In the genomic region with DNA sequence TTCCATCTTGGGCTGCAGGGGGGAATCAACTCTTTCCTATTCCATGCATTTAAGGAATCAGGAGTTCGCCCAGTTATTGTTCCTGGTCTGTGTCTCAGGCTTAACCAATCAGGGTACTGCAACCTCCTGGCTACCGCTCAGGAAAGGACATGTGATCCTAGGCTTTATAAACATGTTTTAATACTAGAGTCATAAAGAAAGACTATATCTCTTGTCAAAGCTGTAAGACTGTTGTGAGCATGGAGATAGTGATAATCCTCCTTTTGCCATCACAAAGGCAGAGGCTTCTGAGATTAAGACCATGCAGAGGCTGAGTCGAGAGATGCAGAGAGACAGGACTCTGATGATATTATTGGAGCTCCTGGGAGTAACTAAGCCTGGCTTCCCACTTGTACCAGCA, we compare ENCODE assay signal across 29 cellular contexts.
"Had no signal": no experiment of that assay in that cellular context is flagged by ENCODE, and none has a peak within 500 bp of the region (broad histone marks: within the 10 kb centered on the region; RNA-seq: fewer than 3 reads in every experiment).

No MANE protein-coding gene starts in this region.

- DNase-seq: activated CD4-positive, alpha-beta memory T cell treated with anti-CD3 and anti-CD28 coated beads for 36 hours; activated CD4-positive, alpha-beta T cell treated with anti-CD3 and anti-CD28 coated beads for 36 hours; activated CD4-positive, alpha-beta T cell treated with anti-CD3 and anti-CD28 coated beads, Interleukin-2, amount 10 ng/mL, durations not matched to agents 24 days and 14 days; activated CD4-positive, CD25-positive, alpha-beta regulatory T cell; activated CD4-positive, CD25-positive, alpha-beta regulatory T cell treated with anti-CD3 and anti-CD28 coated beads, Interleukin-2, amount 50 U/mL, for 72 hours; activated CD8-positive, alpha-beta memory T cell treated with anti-CD3 and anti-CD28 coated beads, Interleukin-2, amount 10 ng/mL, durations not matched to agents 7 days and 5 days; activated CD8-positive, alpha-beta memory T cell treated with anti-CD3 and anti-CD28 coated beads, Interleukin-2, amount 50 U/mL, for 4 hours; activated CD8-positive, alpha-beta T cell treated with anti-CD3 and anti-CD28 coated beads, Interleukin-2, amount 10 ng/mL, durations not matched to agents 7 days and 5 days; activated gamma-delta T cell; activated naive CD4-positive, alpha-beta T cell; activated naive CD4-positive, alpha-beta T cell treated with anti-CD3 and anti-CD28 coated beads, Interleukin-2, amount 10 ng/mL, durations not matched to agents 7 days and 5 days; activated naive CD8-positive, alpha-beta T cell treated with anti-CD3 and anti-CD28 coated beads, Interleukin-2, amount 10 ng/mL, durations not matched to agents 7 days and 5 days; activated T-cell treated with anti-CD3 and anti-CD28 coated beads, Interleukin-2, amount 50 U/mL, for 1 hour; activated T-cell treated with anti-CD3 and anti-CD28 coated beads, Interleukin-2, amount 50 U/mL, for 48 hours; amniotic stem cell; anterior cingulate cortex; caudate nucleus; cortex of kidney; dermis blood vessel endothelial cell; effector CD4-positive, alpha-beta T cell; effector memory CD8-positive, alpha-beta T cell; erythroblast; foreskin melanocyte; heart right ventricle; T-helper 2 cell had no signal

- H3K4me3 Mint-ChIP-seq: activated CD4-positive, alpha-beta memory T cell treated with anti-CD3 and anti-CD28 coated beads for 36 hours; activated CD4-positive, alpha-beta T cell treated with anti-CD3 and anti-CD28 coated beads for 36 hours; activated CD4-positive, alpha-beta T cell treated with anti-CD3 and anti-CD28 coated beads, Interleukin-2, amount 10 ng/mL, durations not matched to agents 24 days and 14 days; activated CD8-positive, alpha-beta memory T cell treated with anti-CD3 and anti-CD28 coated beads, Interleukin-2, amount 10 ng/mL, durations not matched to agents 7 days and 5 days; activated CD8-positive, alpha-beta T cell treated with anti-CD3 and anti-CD28 coated beads, Interleukin-2, amount 10 ng/mL, durations not matched to agents 7 days and 5 days; activated naive CD4-positive, alpha-beta T cell treated with anti-CD3 and anti-CD28 coated beads, Interleukin-2, amount 10 ng/mL, durations not matched to agents 7 days and 5 days; activated naive CD8-positive, alpha-beta T cell treated with anti-CD3 and anti-CD28 coated beads, Interleukin-2, amount 10 ng/mL, durations not matched to agents 7 days and 5 days; activated T-helper 1 cell treated with anti-CD3 and anti-CD28 coated beads, Interleukin-12 subunit alpha, Interleukin-12 subunit beta, Interleukin-2, Interleukin-4 antibody, amounts not matched to agents 30 ng/mL and 10 ng/mL and 1 ng/mL, durations not matched to agents 14 hours and 24 hours and 36 hours; effector memory CD8-positive, alpha-beta T cell had no signal

- H3K36me3 Mint-ChIP-seq: activated CD4-positive, alpha-beta memory T cell treated with anti-CD3 and anti-CD28 coated beads for 36 hours; activated CD8-positive, alpha-beta memory T cell treated with anti-CD3 and anti-CD28 coated beads, Interleukin-2, amount 10 ng/mL, durations not matched to agents 7 days and 5 days; activated naive CD4-positive, alpha-beta T cell treated with anti-CD3 and anti-CD28 coated beads, Interleukin-2, amount 10 ng/mL, durations not matched to agents 7 days and 5 days; activated naive CD4-positive, alpha-beta T cell treated with anti-CD3 and anti-CD28 coated beads, Interleukin-2, amount 50 U/mL, for 72 hours; activated naive CD8-positive, alpha-beta T cell treated with anti-CD3 and anti-CD28 coated beads, Interleukin-2, amount 10 ng/mL, durations not matched to agents 7 days and 5 days had no signal

- H3K9me3 Mint-ChIP-seq: activated CD4-positive, alpha-beta memory T cell treated with anti-CD3 and anti-CD28 coated beads for 36 hours; activated CD4-positive, alpha-beta T cell treated with anti-CD3 and anti-CD28 coated beads, Interleukin-2, amount 10 ng/mL, durations not matched to agents 24 days and 14 days; activated naive CD4-positive, alpha-beta T cell treated with anti-CD3 and anti-CD28 coated beads, Interleukin-2, amount 10 ng/mL, durations not matched to agents 7 days and 5 days; activated naive CD4-positive, alpha-beta T cell treated with anti-CD3 and anti-CD28 coated beads, Interleukin-2, amount 50 U/mL, for 72 hours; activated naive CD8-positive, alpha-beta T cell treated with anti-CD3 and anti-CD28 coated beads, Interleukin-2, amount 10 ng/mL, durations not matched to agents 7 days and 5 days; activated T-helper 1 cell treated with anti-CD3 and anti-CD28 coated beads, Interleukin-12 subunit alpha, Interleukin-12 subunit beta, Interleukin-2, Interleukin-4 antibody, amounts not matched to agents 30 ng/mL and 10 ng/mL and 1 ng/mL, durations not matched to agents 14 hours and 24 hours and 36 hours; activated T-helper 2 cell treated with anti-CD3 and anti-CD28 coated beads, Interferon-gamma antibody, Interleukin-2, Interleukin-4, amounts not matched to agents 10 μg/mL and 5 μg/mL and 100 μg/mL, durations not matched to agents 14 hours and 24 hours and 36 hours; effector memory CD8-positive, alpha-beta T cell had no signal

- H3K27ac Mint-ChIP-seq: activated CD4-positive, alpha-beta memory T cell treated with anti-CD3 and anti-CD28 coated beads for 36 hours; activated CD4-positive, alpha-beta T cell treated with anti-CD3 and anti-CD28 coated beads for 36 hours; activated CD4-positive, alpha-beta T cell treated with anti-CD3 and anti-CD28 coated beads, Interleukin-2, amount 10 ng/mL, durations not matched to agents 24 days and 14 days; activated CD8-positive, alpha-beta memory T cell treated with anti-CD3 and anti-CD28 coated beads, Interleukin-2, amount 10 ng/mL, durations not matched to agents 7 days and 5 days; activated CD8-positive, alpha-beta T cell treated with anti-CD3 and anti-CD28 coated beads, Interleukin-2, amount 10 ng/mL, durations not matched to agents 7 days and 5 days; activated naive CD4-positive, alpha-beta T cell treated with anti-CD3 and anti-CD28 coated beads, Interleukin-2, amount 10 ng/mL, durations not matched to agents 7 days and 5 days; activated naive CD4-positive, alpha-beta T cell treated with anti-CD3 and anti-CD28 coated beads, Interleukin-2, amount 50 U/mL, for 72 hours; activated naive CD8-positive, alpha-beta T cell treated with anti-CD3 and anti-CD28 coated beads, Interleukin-2, amount 10 ng/mL, durations not matched to agents 7 days and 5 days; activated T-helper 1 cell treated with anti-CD3 and anti-CD28 coated beads, Interleukin-12 subunit alpha, Interleukin-12 subunit beta, Interleukin-2, Interleukin-4 antibody, amounts not matched to agents 30 ng/mL and 10 ng/mL and 1 ng/mL, durations not matched to agents 14 hours and 24 hours and 36 hours; activated T-helper 2 cell treated with anti-CD3 and anti-CD28 coated beads, Interferon-gamma antibody, Interleukin-2, Interleukin-4, amounts not matched to agents 10 μg/mL and 5 μg/mL and 100 μg/mL, durations not matched to agents 14 hours and 24 hours and 36 hours; effector memory CD8-positive, alpha-beta T cell had no signal

- H3K4me1 Mint-ChIP-seq: activated CD4-positive, alpha-beta T cell treated with anti-CD3 and anti-CD28 coated beads for 36 hours; activated CD4-positive, alpha-beta T cell treated with anti-CD3 and anti-CD28 coated beads, Interleukin-2, amount 10 ng/mL, durations not matched to agents 24 days and 14 days; activated CD8-positive, alpha-beta memory T cell treated with anti-CD3 and anti-CD28 coated beads, Interleukin-2, amount 10 ng/mL, durations not matched to agents 7 days and 5 days; activated naive CD4-positive, alpha-beta T cell treated with anti-CD3 and anti-CD28 coated beads, Interleukin-2, amount 10 ng/mL, durations not matched to agents 7 days and 5 days; activated naive CD8-positive, alpha-beta T cell treated with anti-CD3 and anti-CD28 coated beads, Interleukin-2, amount 10 ng/mL, durations not matched to agents 7 days and 5 days had no signal

- ATAC-seq: activated CD4-positive, alpha-beta T cell treated with anti-CD3 and anti-CD28 coated beads for 36 hours; activated CD8-positive, alpha-beta memory T cell treated with anti-CD3 and anti-CD28 coated beads, Interleukin-2, amount 10 ng/mL, durations not matched to agents 7 days and 5 days; activated CD8-positive, alpha-beta T cell treated with anti-CD3 and anti-CD28 coated beads, Interleukin-2, amount 10 ng/mL, durations not matched to agents 7 days and 5 days; activated naive CD4-positive, alpha-beta T cell treated with anti-CD3 and anti-CD28 coated beads, Interleukin-2, amount 50 U/mL, for 72 hours; effector memory CD8-positive, alpha-beta T cell; gastroesophageal sphincter; heart right ventricle had no signal
